Comparison of ENCODE assay signal across 8 cellular contexts in genomic region chr7:73850781-73851207, GRCh38. TPM values are rescaled to one million over a fixed set of nuclear protein-coding genes. Genes with fewer than 3 reads are reported as not detected.
DNase-seq lines count a peak whose midpoint lies in the region; ATAC-seq and TF ChIP-seq lines count a peak whose summit lies in the region.

No MANE protein-coding gene starts in this region.

- TF ChIP-seq RAD21 in SK-N-SH (IDR thresholded peaks at IDR 0.05; ENCODE audit: low read length): no peak

- H4K20me1 ChIP-seq in SK-N-SH (ENCODE audit: insufficient read depth) (no peaks in the 10 kb centered on the region), smooth muscle cell (ENCODE audit: low read depth) (no peaks in the 10 kb centered on the region)

- no peaks in the 10 kb centered on the region for H3K9me2 ChIP-seq in SK-N-SH

- peak overlapping the region in 1 of 2 experiments; percentile 17; a peak in 2 of 4 replicates for H3K4me3 ChIP-seq in SK-N-SH (ENCODE audit: low read depth in 2 of 2, low read length in 1 of 2)
- no peak overlapping the region for H3K4me3 ChIP-seq in foreskin fibroblast (ENCODE audit: low read depth in 1 of 2, low read length in 2 of 2)
- no peak overlapping the region for H3K4me3 ChIP-seq in smooth muscle cell

- WGBS in SK-N-SH (ENCODE audit: low lambda C conversion rate): 42% methylated on average over 4 of the region's 4 CpGs
- WGBS in smooth muscle cell (ENCODE audit: low lambda C conversion rate): 16% methylated on average over 4 of the region's 4 CpGs

- peaks cover 2 to 22% of the 10 kb centered on the region in 2 experiments; a peak in 3 of 4 replicates for H3K4me1 ChIP-seq in SK-N-SH (ENCODE audit: control insufficient read depth in 1 of 2, insufficient read depth in 2 of 2, low read depth in 1 of 2, low read length in 1 of 2)
- peaks cover 5% of the 10 kb centered on the region for H3K4me1 ChIP-seq in smooth muscle cell (ENCODE audit: low read depth)

- no peaks in the 10 kb centered on the region for H3K36me3 ChIP-seq in SK-N-SH (replicated peaks in 1 of 2; ENCODE audit: control insufficient read depth in 1 of 2, insufficient read depth in 2 of 2, low read length in 1 of 2)
- H3K36me3 ChIP-seq in smooth muscle cell (ENCODE audit: low read depth): no peaks in the 10 kb centered on the region

- TF ChIP-seq EP300 in SK-N-SH (IDR thresholded peaks at IDR 0.05; ENCODE audit: borderline replicate concordance in 1 of 2, low read depth in 1 of 2, low read length in 1 of 2): peak in 1 of 2 experiments; percentile 88; a peak in 1 of 4 replicates

- H3K4me2 ChIP-seq in SK-N-SH: peak overlapping the region; percentile 72
- peak overlapping the region; percentile 66 for H3K4me2 ChIP-seq in smooth muscle cell

- H3K27ac ChIP-seq in SK-N-SH (ENCODE audit: low read depth in 2 of 2, low read length in 1 of 2) (peak overlapping the region in 1 of 2 experiments; percentile 100; a peak in 3 of 4 replicates), smooth muscle cell (ENCODE audit: low read depth) (peak overlapping the region; percentile 97)

- TF ChIP-seq CTCF in SK-N-SH (IDR thresholded peaks at IDR 0.05): no peak
- no peak for TF ChIP-seq CTCF in foreskin fibroblast (IDR thresholded peaks at IDR 0.05; ENCODE audit: low read depth, low read length)
- no peak for TF ChIP-seq CTCF in smooth muscle cell (IDR thresholded peaks at IDR 0.05; ENCODE audit: borderline replicate concordance, insufficient read depth, poor library complexity, severe bottlenecking)

- peak overlapping the region; percentile 84 for H3K9ac ChIP-seq in SK-N-SH
- peak overlapping the region; percentile 80 for H3K9ac ChIP-seq in smooth muscle cell (ENCODE audit: low read depth)

- CTCF ChIA-PET in SK-N-SH (lab: Yijun Ruan, JAX): interaction anchor here (0.7 to 2.3 kb wide), 7 partner anchors 10 to 244 kb away, joined by 3 to 8 read pairs (median 3); no protein-coding TSS in a partner anchor

- H3F3A ChIP-seq in SK-N-SH (replicated peaks; ENCODE audit: insufficient read depth) (peaks cover 42% of the 10 kb centered on the region), smooth muscle cell (ENCODE audit: low read depth) (peaks cover 6% of the 10 kb centered on the region)

- POLR2A ChIA-PET in SK-N-SH (lab: Yijun Ruan, JAX): interaction anchor here (0.7 kb wide), 1 partner anchor 29 kb away, joined by 3 read pairs; no protein-coding TSS in a partner anchor

- peak overlapping the region; percentile 25; the same call in 1 of the 2 replicates for H2AFZ ChIP-seq in SK-N-SH (ENCODE audit: low read depth)
- H2AFZ ChIP-seq in smooth muscle cell (ENCODE audit: low read depth): no peak overlapping the region

- peak; percentile 91 for DNase-seq in HS-27A (ENCODE audit: low read depth)
- DNase-seq in SK-N-SH: no peak
- DNase-seq in foreskin fibroblast: peak; percentile 98
- no peak for DNase-seq in smooth muscle cell (lab: John Stamatoyannopoulos, UW; ENCODE audit: unreplicated experiment)
- DNase-seq in NCI-H526 (lab: John Stamatoyannopoulos, UW): no peak
- no peak for DNase-seq in NCI-H345 treated with DMSO at 0.1 percent for 48 hours (lab: John Stamatoyannopoulos, UW; ENCODE audit: unreplicated experiment)

- H3K79me2 ChIP-seq in SK-N-SH (ENCODE audit: insufficient read depth) (no peaks in the 10 kb centered on the region), smooth muscle cell (ENCODE audit: low read depth) (no peaks in the 10 kb centered on the region)

- ATAC-seq in HG03039 (IDR thresholded peaks at IDR 0.05; ENCODE audit: unreplicated experiment) (no peak), GM21576 (IDR thresholded peaks at IDR 0.05; ENCODE audit: unreplicated experiment) (no peak)

- no peaks in the 10 kb centered on the region for H3K9me3 ChIP-seq in SK-N-SH
- no peaks in the 10 kb centered on the region for H3K9me3 ChIP-seq in smooth muscle cell (replicated peaks; ENCODE audit: low read depth)

- H3K27me3 ChIP-seq in SK-N-SH (ENCODE audit: insufficient read depth) (no peaks in the 10 kb centered on the region), smooth muscle cell (ENCODE audit: low read depth) (no peaks in the 10 kb centered on the region)

TF ChIP-seq in SK-N-SH, 30 proteins besides CTCF, POLR2A, EP300 and RAD21 (continues in another document):
- TF ChIP-seq NFIC (IDR thresholded peaks at IDR 0.05; ENCODE audit: borderline replicate concordance) (peak; percentile 50), PBX3 (IDR thresholded peaks at IDR 0.05) (peak; percentile 79), TCF12 (IDR thresholded peaks at IDR 0.05) (peak; percentile 88), USF1 (IDR thresholded peaks at IDR 0.05; ENCODE audit: borderline replicate concordance, low read depth) (no peak), ELF1 (IDR thresholded peaks at IDR 0.05) (0 out of 2 replicates have a peak, but pooled peaks have one; percentile 24), POLR2AphosphoS5 (IDR thresholded peaks at IDR 0.05; ENCODE audit: low read depth, low read length) (peak; percentile 66), MXI1 (IDR thresholded peaks at IDR 0.05; ENCODE audit: low read depth, low read length) (no peak), RCOR1 (IDR thresholded peaks at IDR 0.05; ENCODE audit: low read length) (no peak), REST (IDR thresholded peaks at IDR 0.05; ENCODE audit: low read depth, low read length) (0 out of 2 replicates have a peak, but pooled peaks have one; percentile 56), TEAD4 (IDR thresholded peaks at IDR 0.05; ENCODE audit: borderline replicate concordance, insufficient read depth) (peak; percentile 73), FOXM1 (IDR thresholded peaks at IDR 0.05; ENCODE audit: low read depth) (no peak), MAX (IDR thresholded peaks at IDR 0.05; ENCODE audit: low read depth) (peak; percentile 100), JUND (IDR thresholded peaks at IDR 0.05) (peak; percentile 88), NRF1 (IDR thresholded peaks at IDR 0.05; ENCODE audit: low read depth, low read length) (no peak), EZH2phosphoT487 (IDR thresholded peaks at IDR 0.05; ENCODE audit: borderline replicate concordance, low read depth) (no peak), CHD2 (IDR thresholded peaks at IDR 0.05; ENCODE audit: low read length, partially characterized antibody) (no peak), YY1 (IDR thresholded peaks at IDR 0.05; ENCODE audit: low read depth) (peak; percentile 65)

RNA-seq across cellular contexts. Expression of gene METTL27, which starts 8.5 kb away (rescaled TPM):
- polyA plus RNA-seq in SK-N-SH (2012; rRNA removed) (2.9 and 3.1 TPM in 2 replicates), smooth muscle cell (4.1 and 4.5 TPM in 2 replicates)
- 0.81 and 1.4 TPM in 2 replicates for polyA plus RNA-seq in SK-N-SH (2012; cell fraction: cytosol; rRNA removed)
- 7.3 and 10.0 TPM in 2 replicates for polyA plus RNA-seq in SK-N-SH (2012; cell fraction: nucleus; rRNA removed)
- total RNA-seq in smooth muscle cell: 0.22 and 0.54 TPM in 2 replicates

RNA-seq across cellular contexts. Expression of gene TMEM270, which starts 10.2 kb away (rescaled TPM):
- polyA plus RNA-seq in SK-N-SH (2012; rRNA removed): 0.71 and 0.96 TPM in 2 replicates
- polyA plus RNA-seq in SK-N-SH (2012; cell fraction: cytosol; rRNA removed): 0.32 and 0.63 TPM in 2 replicates
- polyA plus RNA-seq in SK-N-SH (2012; cell fraction: nucleus; rRNA removed): 0.17 and 0.54 TPM in 2 replicates
- total RNA-seq in smooth muscle cell: not detected in 2 replicates
- polyA plus RNA-seq in smooth muscle cell: not detected in 2 replicates

RNA-seq across cellular contexts. Expression of gene CLDN4, which starts 20.0 kb away (rescaled TPM):
- 4.6 and 5.9 TPM in 2 replicates for polyA plus RNA-seq in SK-N-SH (2012; rRNA removed)
- 1.9 and 3.1 TPM in 2 replicates for polyA plus RNA-seq in SK-N-SH (2012; cell fraction: cytosol; rRNA removed)
- polyA plus RNA-seq in SK-N-SH (2012; cell fraction: nucleus; rRNA removed): 6.3 and 6.7 TPM in 2 replicates
- 83.7 and 109 TPM in 2 replicates for total RNA-seq in smooth muscle cell
- polyA plus RNA-seq in smooth muscle cell: 63.5 and 429 TPM in 2 replicates

Comparison
In these comparisons a context has a peak if more than half of its experiments do, and no peak if none do; other contexts are left out.
1. DNase-seq: peak in HS-27A (single experiment) and foreskin fibroblast (2 of 2); none in SK-N-SH (single experiment), smooth muscle cell (single experiment), NCI-H526 (0 of 2) and NCI-H345 treated with DMSO at 0.1 percent for 48 hours (single experiment).